In the genomic region with DNA sequence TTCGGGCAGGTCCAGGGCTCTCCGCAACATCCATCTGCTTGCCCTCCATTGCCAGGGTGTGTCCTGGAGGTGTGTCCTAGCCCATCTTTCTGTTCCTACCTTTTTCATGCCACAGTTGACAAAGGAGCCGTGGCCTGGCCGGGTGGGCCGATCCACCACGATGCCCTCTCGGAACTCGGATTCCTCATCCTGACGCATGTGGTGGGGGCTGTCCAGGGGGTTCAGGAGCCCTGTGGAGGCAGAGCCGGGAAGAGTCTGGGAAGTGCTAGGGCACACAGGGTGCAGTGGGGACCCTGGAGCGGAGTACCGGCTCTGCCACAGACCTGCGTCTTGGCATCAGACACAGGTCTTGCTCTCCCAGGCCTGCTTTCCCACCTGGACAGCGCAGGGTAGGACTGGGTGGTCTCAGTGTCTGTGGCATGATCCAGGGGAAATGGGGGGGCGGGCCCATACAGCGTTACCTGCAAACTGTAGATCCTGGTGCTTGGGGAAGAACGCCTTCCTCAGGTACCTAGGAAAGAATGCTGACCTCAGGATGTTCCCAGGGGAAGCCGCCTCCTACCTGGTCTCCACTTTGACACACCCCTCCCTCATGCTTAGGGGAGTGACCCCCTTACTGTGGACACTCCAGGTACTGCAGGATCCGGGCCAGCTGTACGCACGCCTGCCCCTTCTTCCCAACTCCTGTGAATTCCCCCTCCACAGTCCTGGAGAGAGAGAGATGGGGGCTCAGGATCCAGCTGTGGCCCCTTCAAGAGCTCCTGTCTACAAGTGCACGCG, we compare ENCODE assay signal across 1 cellular context.
TF ChIP-seq lines count a peak whose summit lies in the region.

No MANE protein-coding gene starts in this region.

TF ChIP-seq in SK-N-SH, 30 proteins besides CTCF, POLR2A, EP300 and RAD21 (continued from another document):
- TF ChIP-seq, protein P1, sequence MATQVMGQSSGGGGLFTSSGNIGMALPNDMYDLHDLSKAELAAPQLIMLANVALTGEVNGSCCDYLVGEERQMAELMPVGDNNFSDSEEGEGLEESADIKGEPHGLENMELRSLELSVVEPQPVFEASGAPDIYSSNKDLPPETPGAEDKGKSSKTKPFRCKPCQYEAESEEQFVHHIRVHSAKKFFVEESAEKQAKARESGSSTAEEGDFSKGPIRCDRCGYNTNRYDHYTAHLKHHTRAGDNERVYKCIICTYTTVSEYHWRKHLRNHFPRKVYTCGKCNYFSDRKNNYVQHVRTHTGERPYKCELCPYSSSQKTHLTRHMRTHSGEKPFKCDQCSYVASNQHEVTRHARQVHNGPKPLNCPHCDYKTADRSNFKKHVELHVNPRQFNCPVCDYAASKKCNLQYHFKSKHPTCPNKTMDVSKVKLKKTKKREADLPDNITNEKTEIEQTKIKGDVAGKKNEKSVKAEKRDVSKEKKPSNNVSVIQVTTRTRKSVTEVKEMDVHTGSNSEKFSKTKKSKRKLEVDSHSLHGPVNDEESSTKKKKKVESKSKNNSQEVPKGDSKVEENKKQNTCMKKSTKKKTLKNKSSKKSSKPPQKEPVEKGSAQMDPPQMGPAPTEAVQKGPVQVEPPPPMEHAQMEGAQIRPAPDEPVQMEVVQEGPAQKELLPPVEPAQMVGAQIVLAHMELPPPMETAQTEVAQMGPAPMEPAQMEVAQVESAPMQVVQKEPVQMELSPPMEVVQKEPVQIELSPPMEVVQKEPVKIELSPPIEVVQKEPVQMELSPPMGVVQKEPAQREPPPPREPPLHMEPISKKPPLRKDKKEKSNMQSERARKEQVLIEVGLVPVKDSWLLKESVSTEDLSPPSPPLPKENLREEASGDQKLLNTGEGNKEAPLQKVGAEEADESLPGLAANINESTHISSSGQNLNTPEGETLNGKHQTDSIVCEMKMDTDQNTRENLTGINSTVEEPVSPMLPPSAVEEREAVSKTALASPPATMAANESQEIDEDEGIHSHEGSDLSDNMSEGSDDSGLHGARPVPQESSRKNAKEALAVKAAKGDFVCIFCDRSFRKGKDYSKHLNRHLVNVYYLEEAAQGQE (IDR thresholded peaks at IDR 0.05; ENCODE audit: low read depth, low read length) = no peak
